Comparison of ENCODE assay signal across 1 cellular context in the genomic region with DNA sequence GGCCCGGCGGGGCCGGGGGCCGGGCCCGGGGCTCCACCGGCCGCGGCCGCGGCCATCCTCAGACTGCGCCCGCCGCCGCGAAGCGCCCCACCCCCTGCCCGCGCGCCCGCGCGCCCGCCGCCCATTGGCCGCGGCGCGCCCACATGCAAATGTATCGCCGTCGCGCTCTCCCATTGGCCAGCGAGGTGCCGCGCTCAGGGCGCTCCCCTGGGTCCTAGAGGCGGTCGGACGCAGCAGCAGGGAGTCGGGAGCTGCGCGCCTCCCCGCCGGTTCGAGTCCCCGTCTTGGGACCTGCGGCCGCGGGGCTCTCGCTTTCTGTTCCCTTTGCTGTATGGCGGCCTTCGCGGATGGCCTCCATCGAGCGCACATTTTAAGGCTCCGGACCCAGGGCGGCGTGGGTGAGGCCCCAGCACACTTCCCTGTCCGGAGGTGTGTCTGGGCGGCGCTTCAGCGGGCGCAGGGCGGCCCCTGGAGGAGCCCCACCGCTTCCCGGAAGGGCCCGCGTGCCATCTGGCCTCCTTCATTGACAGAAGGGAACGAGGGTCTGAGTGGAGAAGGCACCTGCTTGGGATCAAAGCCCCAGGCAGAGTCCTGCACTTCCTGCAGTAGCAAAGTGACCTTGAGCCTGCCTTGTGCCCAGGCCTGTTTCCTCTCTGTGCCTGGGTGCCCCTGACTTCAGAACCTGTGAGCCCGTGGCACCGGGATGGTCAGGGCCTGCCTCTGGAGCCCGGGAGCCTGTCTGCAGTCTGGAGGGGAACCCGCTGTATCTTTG.
A peak's percentile ranks its signal among the peaks of the same experiment; 100 is the strongest.
TF ChIP-seq lines count a peak whose summit lies in the region.

A gene with protein sequence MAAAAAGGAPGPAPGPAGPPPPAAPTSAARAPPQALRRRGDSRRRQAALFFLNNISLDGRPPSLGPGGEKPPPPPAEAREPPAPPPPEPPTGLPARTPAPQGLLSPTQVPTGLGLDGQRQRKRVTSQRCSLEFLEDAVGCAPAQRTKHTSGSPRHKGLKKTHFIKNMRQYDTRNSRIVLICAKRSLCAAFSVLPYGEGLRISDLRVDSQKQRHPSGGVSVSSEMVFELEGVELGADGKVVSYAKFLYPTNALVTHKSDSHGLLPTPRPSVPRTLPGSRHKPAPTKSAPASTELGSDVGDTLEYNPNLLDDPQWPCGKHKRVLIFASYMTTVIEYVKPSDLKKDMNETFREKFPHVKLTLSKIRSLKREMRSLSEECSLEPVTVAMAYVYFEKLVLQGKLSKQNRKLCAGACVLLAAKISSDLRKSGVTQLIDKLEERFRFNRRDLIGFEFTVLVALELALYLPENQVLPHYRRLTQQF (minus strand): TSS at position 65 of the 772 bp plus-strand sequence. CDS start 9 bp downstream, at position 56.

TF ChIP-seq in K562, 482 proteins besides CTCF, POLR2A, EP300 and RAD21 (continued from another document and continues in another):
- TF ChIP-seq, protein P1, sequence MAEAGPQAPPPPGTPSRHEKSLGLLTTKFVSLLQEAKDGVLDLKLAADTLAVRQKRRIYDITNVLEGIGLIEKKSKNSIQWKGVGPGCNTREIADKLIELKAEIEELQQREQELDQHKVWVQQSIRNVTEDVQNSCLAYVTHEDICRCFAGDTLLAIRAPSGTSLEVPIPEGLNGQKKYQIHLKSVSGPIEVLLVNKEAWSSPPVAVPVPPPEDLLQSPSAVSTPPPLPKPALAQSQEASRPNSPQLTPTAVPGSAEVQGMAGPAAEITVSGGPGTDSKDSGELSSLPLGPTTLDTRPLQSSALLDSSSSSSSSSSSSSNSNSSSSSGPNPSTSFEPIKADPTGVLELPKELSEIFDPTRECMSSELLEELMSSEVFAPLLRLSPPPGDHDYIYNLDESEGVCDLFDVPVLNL (CRISPR knock-in tag; IDR thresholded peaks at IDR 0.05; ENCODE audit: low read depth): 0 out of 2 replicates have a peak, but pooled peaks have one; percentile 53
- peak; percentile 58; the same call in 1 of the 2 replicates for TF ChIP-seq CBX1 (IDR thresholded peaks at IDR 0.05; ENCODE audit: low read depth)
- no peak for TF ChIP-seq IRF2 (CRISPR knock-in tag; IDR thresholded peaks at IDR 0.05)
- TF ChIP-seq NR3C1 (CRISPR knock-in tag; IDR thresholded peaks at IDR 0.05): no peak
- TF ChIP-seq, protein P2, sequence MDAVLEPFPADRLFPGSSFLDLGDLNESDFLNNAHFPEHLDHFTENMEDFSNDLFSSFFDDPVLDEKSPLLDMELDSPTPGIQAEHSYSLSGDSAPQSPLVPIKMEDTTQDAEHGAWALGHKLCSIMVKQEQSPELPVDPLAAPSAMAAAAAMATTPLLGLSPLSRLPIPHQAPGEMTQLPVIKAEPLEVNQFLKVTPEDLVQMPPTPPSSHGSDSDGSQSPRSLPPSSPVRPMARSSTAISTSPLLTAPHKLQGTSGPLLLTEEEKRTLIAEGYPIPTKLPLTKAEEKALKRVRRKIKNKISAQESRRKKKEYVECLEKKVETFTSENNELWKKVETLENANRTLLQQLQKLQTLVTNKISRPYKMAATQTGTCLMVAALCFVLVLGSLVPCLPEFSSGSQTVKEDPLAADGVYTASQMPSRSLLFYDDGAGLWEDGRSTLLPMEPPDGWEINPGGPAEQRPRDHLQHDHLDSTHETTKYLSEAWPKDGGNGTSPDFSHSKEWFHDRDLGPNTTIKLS (IDR thresholded peaks at IDR 0.05; ENCODE audit: borderline replicate concordance, low read depth): peak; percentile 71; the same call in 1 of the 2 replicates
- TF ChIP-seq, protein P3, sequence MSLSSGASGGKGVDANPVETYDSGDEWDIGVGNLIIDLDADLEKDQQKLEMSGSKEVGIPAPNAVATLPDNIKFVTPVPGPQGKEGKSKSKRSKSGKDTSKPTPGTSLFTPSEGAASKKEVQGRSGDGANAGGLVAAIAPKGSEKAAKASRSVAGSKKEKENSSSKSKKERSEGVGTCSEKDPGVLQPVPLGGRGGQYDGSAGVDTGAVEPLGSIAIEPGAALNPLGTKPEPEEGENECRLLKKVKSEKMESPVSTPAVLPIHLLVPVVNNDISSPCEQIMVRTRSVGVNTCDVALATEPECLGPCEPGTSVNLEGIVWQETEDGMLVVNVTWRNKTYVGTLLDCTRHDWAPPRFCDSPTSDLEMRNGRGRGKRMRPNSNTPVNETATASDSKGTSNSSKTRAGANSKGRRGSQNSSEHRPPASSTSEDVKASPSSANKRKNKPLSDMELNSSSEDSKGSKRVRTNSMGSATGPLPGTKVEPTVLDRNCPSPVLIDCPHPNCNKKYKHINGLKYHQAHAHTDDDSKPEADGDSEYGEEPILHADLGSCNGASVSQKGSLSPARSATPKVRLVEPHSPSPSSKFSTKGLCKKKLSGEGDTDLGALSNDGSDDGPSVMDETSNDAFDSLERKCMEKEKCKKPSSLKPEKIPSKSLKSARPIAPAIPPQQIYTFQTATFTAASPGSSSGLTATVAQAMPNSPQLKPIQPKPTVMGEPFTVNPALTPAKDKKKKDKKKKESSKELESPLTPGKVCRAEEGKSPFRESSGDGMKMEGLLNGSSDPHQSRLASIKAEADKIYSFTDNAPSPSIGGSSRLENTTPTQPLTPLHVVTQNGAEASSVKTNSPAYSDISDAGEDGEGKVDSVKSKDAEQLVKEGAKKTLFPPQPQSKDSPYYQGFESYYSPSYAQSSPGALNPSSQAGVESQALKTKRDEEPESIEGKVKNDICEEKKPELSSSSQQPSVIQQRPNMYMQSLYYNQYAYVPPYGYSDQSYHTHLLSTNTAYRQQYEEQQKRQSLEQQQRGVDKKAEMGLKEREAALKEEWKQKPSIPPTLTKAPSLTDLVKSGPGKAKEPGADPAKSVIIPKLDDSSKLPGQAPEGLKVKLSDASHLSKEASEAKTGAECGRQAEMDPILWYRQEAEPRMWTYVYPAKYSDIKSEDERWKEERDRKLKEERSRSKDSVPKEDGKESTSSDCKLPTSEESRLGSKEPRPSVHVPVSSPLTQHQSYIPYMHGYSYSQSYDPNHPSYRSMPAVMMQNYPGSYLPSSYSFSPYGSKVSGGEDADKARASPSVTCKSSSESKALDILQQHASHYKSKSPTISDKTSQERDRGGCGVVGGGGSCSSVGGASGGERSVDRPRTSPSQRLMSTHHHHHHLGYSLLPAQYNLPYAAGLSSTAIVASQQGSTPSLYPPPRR (CRISPR knock-in tag; IDR thresholded peaks at IDR 0.05; ENCODE audit: borderline replicate concordance): no peak
- no peak for TF ChIP-seq ZNF584 (CRISPR knock-in tag; IDR thresholded peaks at IDR 0.05; ENCODE audit: low read depth)
- peak; percentile 60; the same call in 1 of the 2 replicates for TF ChIP-seq ZNF766 (CRISPR knock-in tag; conservative IDR thresholded peaks at IDR 0.05)
- TF ChIP-seq TAF15 (IDR thresholded peaks at IDR 0.05; ENCODE audit: low read depth, low read length): no peak
- TF ChIP-seq, protein P4, sequence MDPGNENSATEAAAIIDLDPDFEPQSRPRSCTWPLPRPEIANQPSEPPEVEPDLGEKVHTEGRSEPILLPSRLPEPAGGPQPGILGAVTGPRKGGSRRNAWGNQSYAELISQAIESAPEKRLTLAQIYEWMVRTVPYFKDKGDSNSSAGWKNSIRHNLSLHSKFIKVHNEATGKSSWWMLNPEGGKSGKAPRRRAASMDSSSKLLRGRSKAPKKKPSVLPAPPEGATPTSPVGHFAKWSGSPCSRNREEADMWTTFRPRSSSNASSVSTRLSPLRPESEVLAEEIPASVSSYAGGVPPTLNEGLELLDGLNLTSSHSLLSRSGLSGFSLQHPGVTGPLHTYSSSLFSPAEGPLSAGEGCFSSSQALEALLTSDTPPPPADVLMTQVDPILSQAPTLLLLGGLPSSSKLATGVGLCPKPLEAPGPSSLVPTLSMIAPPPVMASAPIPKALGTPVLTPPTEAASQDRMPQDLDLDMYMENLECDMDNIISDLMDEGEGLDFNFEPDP (CRISPR knock-in tag; IDR thresholded peaks at IDR 0.05): no peak
- TF ChIP-seq NRF1 (conservative IDR thresholded peaks at IDR 0.05 in 1 of 2, IDR thresholded peaks at IDR 0.05 in 1 of 2): peak; percentile 74 to 78
- peak; percentile 92 for TF ChIP-seq HMGN3 (IDR thresholded peaks at IDR 0.05; ENCODE audit: borderline replicate concordance, extremely low read depth, insufficient read length, low read depth, low read length)
- TF ChIP-seq NFATC3 (IDR thresholded peaks at IDR 0.05): no peak
- TF ChIP-seq, protein P5, sequence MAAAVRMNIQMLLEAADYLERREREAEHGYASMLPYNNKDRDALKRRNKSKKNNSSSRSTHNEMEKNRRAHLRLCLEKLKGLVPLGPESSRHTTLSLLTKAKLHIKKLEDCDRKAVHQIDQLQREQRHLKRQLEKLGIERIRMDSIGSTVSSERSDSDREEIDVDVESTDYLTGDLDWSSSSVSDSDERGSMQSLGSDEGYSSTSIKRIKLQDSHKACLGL (CRISPR knock-in tag; IDR thresholded peaks at IDR 0.05; ENCODE audit: borderline replicate concordance, poor library complexity, severe bottlenecking): no peak
- TF ChIP-seq MCM7 (IDR thresholded peaks at IDR 0.05): no peak
- TF ChIP-seq HSF4 (CRISPR knock-in tag; IDR thresholded peaks at IDR 0.05; ENCODE audit: borderline replicate concordance): no peak
- TF ChIP-seq ZNF431 (CRISPR knock-in tag; IDR thresholded peaks at IDR 0.05): 0 out of 2 replicates have a peak, but pooled peaks have one; percentile 51
- TF ChIP-seq ZNF699 (CRISPR knock-in tag; IDR thresholded peaks at IDR 0.05; ENCODE audit: insufficient replicate concordance): no peak
- TF ChIP-seq, protein P6, sequence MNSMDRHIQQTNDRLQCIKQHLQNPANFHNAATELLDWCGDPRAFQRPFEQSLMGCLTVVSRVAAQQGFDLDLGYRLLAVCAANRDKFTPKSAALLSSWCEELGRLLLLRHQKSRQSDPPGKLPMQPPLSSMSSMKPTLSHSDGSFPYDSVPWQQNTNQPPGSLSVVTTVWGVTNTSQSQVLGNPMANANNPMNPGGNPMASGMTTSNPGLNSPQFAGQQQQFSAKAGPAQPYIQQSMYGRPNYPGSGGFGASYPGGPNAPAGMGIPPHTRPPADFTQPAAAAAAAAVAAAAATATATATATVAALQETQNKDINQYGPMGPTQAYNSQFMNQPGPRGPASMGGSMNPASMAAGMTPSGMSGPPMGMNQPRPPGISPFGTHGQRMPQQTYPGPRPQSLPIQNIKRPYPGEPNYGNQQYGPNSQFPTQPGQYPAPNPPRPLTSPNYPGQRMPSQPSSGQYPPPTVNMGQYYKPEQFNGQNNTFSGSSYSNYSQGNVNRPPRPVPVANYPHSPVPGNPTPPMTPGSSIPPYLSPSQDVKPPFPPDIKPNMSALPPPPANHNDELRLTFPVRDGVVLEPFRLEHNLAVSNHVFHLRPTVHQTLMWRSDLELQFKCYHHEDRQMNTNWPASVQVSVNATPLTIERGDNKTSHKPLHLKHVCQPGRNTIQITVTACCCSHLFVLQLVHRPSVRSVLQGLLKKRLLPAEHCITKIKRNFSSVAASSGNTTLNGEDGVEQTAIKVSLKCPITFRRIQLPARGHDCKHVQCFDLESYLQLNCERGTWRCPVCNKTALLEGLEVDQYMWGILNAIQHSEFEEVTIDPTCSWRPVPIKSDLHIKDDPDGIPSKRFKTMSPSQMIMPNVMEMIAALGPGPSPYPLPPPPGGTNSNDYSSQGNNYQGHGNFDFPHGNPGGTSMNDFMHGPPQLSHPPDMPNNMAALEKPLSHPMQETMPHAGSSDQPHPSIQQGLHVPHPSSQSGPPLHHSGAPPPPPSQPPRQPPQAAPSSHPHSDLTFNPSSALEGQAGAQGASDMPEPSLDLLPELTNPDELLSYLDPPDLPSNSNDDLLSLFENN (IDR thresholded peaks at IDR 0.05; ENCODE audit: low read depth in 2 of 2, low read length in 2 of 2): no peak
- TF ChIP-seq MCM5 (IDR thresholded peaks at IDR 0.05; ENCODE audit: low read depth): no peak
- no peak for TF ChIP-seq SRSF9 (IDR thresholded peaks at IDR 0.05; ENCODE audit: borderline replicate concordance, low read depth, low read length)
- TF ChIP-seq, protein P7, sequence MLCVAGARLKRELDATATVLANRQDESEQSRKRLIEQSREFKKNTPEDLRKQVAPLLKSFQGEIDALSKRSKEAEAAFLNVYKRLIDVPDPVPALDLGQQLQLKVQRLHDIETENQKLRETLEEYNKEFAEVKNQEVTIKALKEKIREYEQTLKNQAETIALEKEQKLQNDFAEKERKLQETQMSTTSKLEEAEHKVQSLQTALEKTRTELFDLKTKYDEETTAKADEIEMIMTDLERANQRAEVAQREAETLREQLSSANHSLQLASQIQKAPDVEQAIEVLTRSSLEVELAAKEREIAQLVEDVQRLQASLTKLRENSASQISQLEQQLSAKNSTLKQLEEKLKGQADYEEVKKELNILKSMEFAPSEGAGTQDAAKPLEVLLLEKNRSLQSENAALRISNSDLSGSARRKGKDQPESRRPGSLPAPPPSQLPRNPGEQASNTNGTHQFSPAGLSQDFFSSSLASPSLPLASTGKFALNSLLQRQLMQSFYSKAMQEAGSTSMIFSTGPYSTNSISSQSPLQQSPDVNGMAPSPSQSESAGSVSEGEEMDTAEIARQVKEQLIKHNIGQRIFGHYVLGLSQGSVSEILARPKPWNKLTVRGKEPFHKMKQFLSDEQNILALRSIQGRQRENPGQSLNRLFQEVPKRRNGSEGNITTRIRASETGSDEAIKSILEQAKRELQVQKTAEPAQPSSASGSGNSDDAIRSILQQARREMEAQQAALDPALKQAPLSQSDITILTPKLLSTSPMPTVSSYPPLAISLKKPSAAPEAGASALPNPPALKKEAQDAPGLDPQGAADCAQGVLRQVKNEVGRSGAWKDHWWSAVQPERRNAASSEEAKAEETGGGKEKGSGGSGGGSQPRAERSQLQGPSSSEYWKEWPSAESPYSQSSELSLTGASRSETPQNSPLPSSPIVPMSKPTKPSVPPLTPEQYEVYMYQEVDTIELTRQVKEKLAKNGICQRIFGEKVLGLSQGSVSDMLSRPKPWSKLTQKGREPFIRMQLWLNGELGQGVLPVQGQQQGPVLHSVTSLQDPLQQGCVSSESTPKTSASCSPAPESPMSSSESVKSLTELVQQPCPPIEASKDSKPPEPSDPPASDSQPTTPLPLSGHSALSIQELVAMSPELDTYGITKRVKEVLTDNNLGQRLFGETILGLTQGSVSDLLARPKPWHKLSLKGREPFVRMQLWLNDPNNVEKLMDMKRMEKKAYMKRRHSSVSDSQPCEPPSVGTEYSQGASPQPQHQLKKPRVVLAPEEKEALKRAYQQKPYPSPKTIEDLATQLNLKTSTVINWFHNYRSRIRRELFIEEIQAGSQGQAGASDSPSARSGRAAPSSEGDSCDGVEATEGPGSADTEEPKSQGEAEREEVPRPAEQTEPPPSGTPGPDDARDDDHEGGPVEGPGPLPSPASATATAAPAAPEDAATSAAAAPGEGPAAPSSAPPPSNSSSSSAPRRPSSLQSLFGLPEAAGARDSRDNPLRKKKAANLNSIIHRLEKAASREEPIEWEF (CRISPR knock-in tag; IDR thresholded peaks at IDR 0.05): no peak
- peak in 2 of 3 experiments; percentile 22 to 59 for TF ChIP-seq YY1 (IDR thresholded peaks at IDR 0.05; ENCODE audit: borderline replicate concordance in 1 of 3, control insufficient read depth in 1 of 3, extremely low read depth in 1 of 3, insufficient read depth in 3 of 3, insufficient read length in 1 of 3, insufficient replicate concordance in 2 of 3, low read depth in 1 of 3, low read length in 2 of 3)
- peak; percentile 45 for TF ChIP-seq CREB1 (IDR thresholded peaks at IDR 0.05)
- peak; percentile 70; the same call in 1 of the 2 replicates for TF ChIP-seq CREB1 (CRISPR knock-in tag; IDR thresholded peaks at IDR 0.05)
- TF ChIP-seq CHD1 (IDR thresholded peaks at IDR 0.05; ENCODE audit: low read length): no peak
- no peak for TF ChIP-seq JUN (IDR thresholded peaks at IDR 0.05; ENCODE audit: borderline replicate concordance, low read depth, low read length)
- no peak; the same call in 1 of the 2 replicates for TF ChIP-seq JUN (CRISPR knock-in tag; IDR thresholded peaks at IDR 0.05; ENCODE audit: borderline replicate concordance)
- TF ChIP-seq KAT2B (IDR thresholded peaks at IDR 0.05; ENCODE audit: low read depth, low read length): no peak
- peak; percentile 94 for TF ChIP-seq BCOR (IDR thresholded peaks at IDR 0.05)
- no peak for TF ChIP-seq SAP30 (IDR thresholded peaks at IDR 0.05; ENCODE audit: borderline replicate concordance, insufficient read depth, low read depth, low read length, poor library complexity, severe bottlenecking)
- no peak for TF ChIP-seq DDX20 (tag; IDR thresholded peaks at IDR 0.05; ENCODE audit: low read depth)
- no peak for TF ChIP-seq CAMTA2 (CRISPR knock-in tag; conservative IDR thresholded peaks at IDR 0.05)
- peak; percentile 75; the same call in 1 of the 2 replicates for TF ChIP-seq HDAC2 (IDR thresholded peaks at IDR 0.05)
- TF ChIP-seq U2AF1 (optimal IDR thresholded peaks at IDR 0.05; ENCODE audit: low read depth, low read length): no peak
- no peak for TF ChIP-seq CSDE1 (IDR thresholded peaks at IDR 0.05)
